8 cellular contexts compared by ENCODE assay signal in genomic region chr11:44658451-44658850, GRCh38.
DNase-seq lines count a peak whose midpoint lies in the region; TF ChIP-seq lines count a peak whose summit lies in the region.
"Had no signal": no experiment of that assay in that cellular context is flagged by ENCODE, and none has a peak within 500 bp of the region (broad histone marks: within the 10 kb centered on the region; RNA-seq: fewer than 3 reads in every experiment).

No MANE protein-coding gene starts in this region.

- peaks cover 2% of the 10 kb centered on the region for H3K36me3 Mint-ChIP-seq in activated naive CD4-positive, alpha-beta T cell treated with anti-CD3 and anti-CD28 coated beads, Interleukin-2, amount 50 U/mL, for 24 hours
- H3K36me3 Mint-ChIP-seq: mesothelial cell of epicardium had no signal

- TF ChIP-seq CTCF in GM06990 (IDR thresholded peaks at IDR 0.05; ENCODE audit: insufficient read depth, low read length, poor library complexity, severe bottlenecking) (peak; percentile 35), KMS-11 (conservative IDR thresholded peaks at IDR 0.05; ENCODE audit: low read depth, low read length) (peak; percentile 29; the same call in 1 of the 2 replicates), liver (IDR thresholded peaks at IDR 0.05; ENCODE audit: low read depth, low read length, missing input control) (peak; percentile 18)

- H2AFZ ChIP-seq in KMS-11 (ENCODE audit: low read depth), result no peak overlapping the region

- H4K20me1 ChIP-seq in KMS-11 (ENCODE audit: insufficient read depth), result no peaks in the 10 kb centered on the region

- no peak overlapping the region for H3K4me2 ChIP-seq in KMS-11

- WGBS in liver, result 34% methylated on average over 3 of the region's 3 CpGs

- H3K9ac ChIP-seq in KMS-11 (no peak overlapping the region), liver (ENCODE audit: low read depth in 1 of 2, low read length in 2 of 2) (no peak overlapping the region)

- no peaks in the 10 kb centered on the region for H3K9me3 Mint-ChIP-seq in activated naive CD4-positive, alpha-beta T cell treated with anti-CD3 and anti-CD28 coated beads, Interleukin-2, amount 50 U/mL, for 24 hours

- no peaks in the 10 kb centered on the region for H3K36me3 ChIP-seq in GM06990 (ENCODE audit: control insufficient read depth, insufficient read depth, low read length)
- no peaks in the 10 kb centered on the region for H3K36me3 ChIP-seq in KMS-11 (ENCODE audit: insufficient read depth)
- H3K36me3 ChIP-seq in liver (ENCODE audit: control insufficient read depth in 4 of 4, insufficient read depth in 3 of 4, low read depth in 1 of 4, low read length in 3 of 4), result no peaks in the 10 kb centered on the region

- peak; percentile 58 to 67 for TF ChIP-seq RAD21 in liver (IDR thresholded peaks at IDR 0.05)

- H3K79me2 ChIP-seq in KMS-11 (ENCODE audit: insufficient read depth, low read depth), result no peaks in the 10 kb centered on the region

- H3K4me3 ChIP-seq in GM06990 (replicated peaks; ENCODE audit: low read depth, low read length) (no peak overlapping the region), KMS-11 (IDR thresholded peaks at IDR 0.05; ENCODE audit: insufficient read depth, low read depth, low read length) (no peak overlapping the region), liver (ENCODE audit: low read depth in 1 of 3, low read length in 3 of 3) (no peak overlapping the region)

- no peaks in the 10 kb centered on the region for H3K27me3 Mint-ChIP-seq in activated naive CD4-positive, alpha-beta T cell treated with anti-CD3 and anti-CD28 coated beads, Interleukin-2, amount 50 U/mL, for 24 hours

- no peak overlapping the region for H3K27ac Mint-ChIP-seq in activated naive CD4-positive, alpha-beta T cell treated with anti-CD3 and anti-CD28 coated beads, Interleukin-2, amount 50 U/mL, for 24 hours
- H3K27ac Mint-ChIP-seq: mesothelial cell of epicardium had no signal

- H3K9me3 ChIP-seq in liver (ENCODE audit: control insufficient read depth in 4 of 4, low read length in 3 of 4), result no peaks in the 10 kb centered on the region

- H3K4me1 ChIP-seq in KMS-11 (ENCODE audit: low read depth, poor library complexity, severe bottlenecking) (no peaks in the 10 kb centered on the region), liver (ENCODE audit: control insufficient read depth in 4 of 4, insufficient read depth in 4 of 4, low read length in 3 of 4) (no peaks in the 10 kb centered on the region)

- peak overlapping the region; percentile 1 for H3K4me3 Mint-ChIP-seq in activated naive CD4-positive, alpha-beta T cell treated with anti-CD3 and anti-CD28 coated beads, Interleukin-2, amount 50 U/mL, for 24 hours
- H3K4me3 Mint-ChIP-seq: mesothelial cell of epicardium had no signal

- no peak for DNase-seq in GM06990 (ENCODE audit: extremely low read depth, insufficient read length)
- DNase-seq in activated gamma-delta T cell (lab: John Stamatoyannopoulos, UW), result no peak
- no peak for DNase-seq in stimulated activated naive CD4-positive, alpha-beta T cell treated with Interleukin-2 at 50 U/mL for 16 hours (lab: John Stamatoyannopoulos, UW)
- no peak for DNase-seq in NCI-H345 treated with DMSO at 0.1 percent for 48 hours (lab: John Stamatoyannopoulos, UW; ENCODE audit: unreplicated experiment)

- peaks cover 25% of the 10 kb centered on the region for H3K4me1 Mint-ChIP-seq in activated naive CD4-positive, alpha-beta T cell treated with anti-CD3 and anti-CD28 coated beads, Interleukin-2, amount 50 U/mL, for 24 hours
- H3K4me1 Mint-ChIP-seq: mesothelial cell of epicardium had no signal

- H3K27me3 ChIP-seq in GM06990 (replicated peaks; ENCODE audit: control insufficient read depth, insufficient read depth, low read length) (no peaks in the 10 kb centered on the region; the same call in 1 of the 2 replicates), KMS-11 (ENCODE audit: insufficient read depth, low read depth) (no peaks in the 10 kb centered on the region), liver (ENCODE audit: control insufficient read depth in 4 of 4, insufficient read depth in 4 of 4, low read length in 3 of 4) (peaks cover 0 to 2% (median 0%) of the 10 kb centered on the region in 4 donors)

- H3K27ac ChIP-seq in KMS-11 (no peak overlapping the region), liver (ENCODE audit: low read depth in 1 of 2, low read length in 2 of 2) (no peak overlapping the region)

TF ChIP-seq in liver, 16 proteins besides CTCF, POLR2A, EP300 and RAD21:
- TF ChIP-seq HNF4A (conservative IDR thresholded peaks at IDR 0.05), result no peak
- TF ChIP-seq MAX (IDR thresholded peaks at IDR 0.05), result no peak
- no peak for TF ChIP-seq GABPA (IDR thresholded peaks at IDR 0.05 in 1 of 2, conservative IDR thresholded peaks at IDR 0.05 in 1 of 2)
